14 cellular contexts compared by ENCODE assay signal in the genomic region with DNA sequence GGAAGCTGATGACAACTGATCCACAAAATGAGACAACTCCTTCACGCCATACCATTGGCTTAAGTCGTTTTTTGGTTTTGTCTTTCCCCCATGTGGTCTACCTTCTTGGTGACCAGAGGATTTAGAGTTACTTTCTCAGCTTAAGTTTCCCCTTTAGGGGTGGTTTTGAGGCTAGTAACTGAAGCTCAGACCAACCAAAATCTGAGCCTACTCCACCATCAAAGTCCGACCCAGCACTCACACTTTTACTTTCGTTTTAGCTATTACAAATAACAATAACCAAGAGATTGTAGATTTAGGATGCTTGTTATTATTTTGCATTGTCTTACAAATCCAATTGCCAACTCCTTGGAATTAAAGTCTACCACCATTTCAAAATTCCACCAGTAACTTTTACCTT.
DNase-seq lines count a peak whose midpoint lies in the region; ATAC-seq and TF ChIP-seq lines count a peak whose summit lies in the region.
"Had no signal": no experiment of that assay in that cellular context is flagged by ENCODE, and none has a peak within 500 bp of the region (broad histone marks: within the 10 kb centered on the region; RNA-seq: fewer than 3 reads in every experiment).

No MANE protein-coding gene starts in this region.

- no peaks in the 10 kb centered on the region for H3K36me3 ChIP-seq in suprapubic skin
- H3K36me3 ChIP-seq: brain microvascular endothelial cell, vagina had no signal

- H3K4me3 ChIP-seq in mononuclear cell (ENCODE audit: low read length) (peak overlapping the region; percentile 26), suprapubic skin (no peak overlapping the region), right cardiac atrium (ENCODE audit: low read length) (no peak overlapping the region)
- H3K4me3 ChIP-seq: vagina had no signal

- BruUV-seq in Calu3 (replicated peaks; lab: Mats Ljungman, UMichigan): no TSS peak

- H3K4me1 ChIP-seq in mononuclear cell (ENCODE audit: insufficient read depth, low read length) (peaks cover 10% of the 10 kb centered on the region), suprapubic skin (no peaks in the 10 kb centered on the region), right cardiac atrium (ENCODE audit: control insufficient read depth, insufficient read depth, low read length) (no peaks in the 10 kb centered on the region)
- H3K4me1 ChIP-seq: vagina had no signal

- H3K27me3 Mint-ChIP-seq in Calu3 (ENCODE audit: unreplicated experiment) (peaks cover 6% of the 10 kb centered on the region), T-helper 17 cell (no peaks in the 10 kb centered on the region)

- ATAC-seq in HG02885 (IDR thresholded peaks at IDR 0.05; ENCODE audit: poor library complexity, unreplicated experiment): peak; percentile 62
- peak; percentile 32 for ATAC-seq in T-helper 17 cell
- ATAC-seq in GM19328 (IDR thresholded peaks at IDR 0.05; ENCODE audit: unreplicated experiment): no peak
- ATAC-seq in GM18858 (IDR thresholded peaks at IDR 0.05; ENCODE audit: unreplicated experiment): no peak
- ATAC-seq in right cardiac atrium: no peak
- ATAC-seq: esophagus mucosa had no signal

- H3K27ac Mint-ChIP-seq in Calu3 (ENCODE audit: unreplicated experiment): no peak overlapping the region
- H3K27ac Mint-ChIP-seq in T-helper 17 cell: peak overlapping the region; percentile 85

- no peaks in the 10 kb centered on the region for H3K36me3 Mint-ChIP-seq in Calu3 (ENCODE audit: insufficient read depth, unreplicated experiment)
- H3K36me3 Mint-ChIP-seq in T-helper 17 cell (ENCODE audit: low read depth): peaks cover 5% of the 10 kb centered on the region

- TF ChIP-seq EP300 in suprapubic skin (IDR thresholded peaks at IDR 0.05): no peak

- H3K27me3 ChIP-seq in mononuclear cell (ENCODE audit: insufficient read depth, low read length): no peaks in the 10 kb centered on the region
- no peaks in the 10 kb centered on the region for H3K27me3 ChIP-seq in suprapubic skin
- H3K27me3 ChIP-seq in right cardiac atrium (ENCODE audit: control insufficient read depth, insufficient read depth): no peaks in the 10 kb centered on the region
- H3K27me3 ChIP-seq: brain microvascular endothelial cell, vagina had no signal

- intact Hi-C loops in Calu3 (cut with micrococcal nuclease; ENCODE audit: unreplicated experiment): no loop called here
- intact Hi-C loops in right cardiac atrium (cut with DNase I): no loop called here

- no peaks in the 10 kb centered on the region for H3K9me3 Mint-ChIP-seq in Calu3 (ENCODE audit: low read depth, unreplicated experiment)

- DNase-seq in Calu3 (no peak), T-helper 17 cell (no peak), suprapubic skin (ENCODE audit: low spot score in 2 of 2) (no peak), right cardiac atrium (no peak)
- DNase-seq: brain microvascular endothelial cell, COR-L47, NCI-H1105 treated with DMSO at 0.1 percent for 48 hours, NCI-H526 had no signal

- WGBS in suprapubic skin: 84% methylated on average over 4 of the region's 4 CpGs
- 82% methylated on average over 4 of the region's 4 CpGs for WGBS in right cardiac atrium

- H3K9me3 ChIP-seq in T-helper 17 cell (ENCODE audit: control insufficient read depth, low read length, poor library complexity, severe bottlenecking) (no peaks in the 10 kb centered on the region), mononuclear cell (ENCODE audit: low read depth, low read length) (no peaks in the 10 kb centered on the region), suprapubic skin (no peaks in the 10 kb centered on the region), right cardiac atrium (ENCODE audit: control insufficient read depth, low read length) (no peaks in the 10 kb centered on the region)
- H3K9me3 ChIP-seq: vagina had no signal

- H3K4me1 Mint-ChIP-seq in Calu3 (ENCODE audit: low read depth, unreplicated experiment): no peaks in the 10 kb centered on the region
- H3K4me1 Mint-ChIP-seq in T-helper 17 cell: peaks cover 7% of the 10 kb centered on the region

- H3K27ac ChIP-seq in suprapubic skin (no peak overlapping the region), right cardiac atrium (ENCODE audit: low read length) (no peak overlapping the region)
- H3K27ac ChIP-seq: brain microvascular endothelial cell, vagina had no signal

- TF ChIP-seq CTCF in Calu3 (IDR thresholded peaks at IDR 0.05; ENCODE audit: unreplicated experiment) (no peak), suprapubic skin (IDR thresholded peaks at IDR 0.05) (no peak)

- CTCF ChIA-PET in Calu3 (lab: Charles Lee): interaction anchor here (0.6 to 0.7 kb wide), 4 partner anchors 129 to 1434 kb away, joined by 3 to 5 read pairs (median 4); no protein-coding TSS in a partner anchor

- H3K4me3 Mint-ChIP-seq in Calu3 (ENCODE audit: low read depth, unreplicated experiment) (peak overlapping the region; percentile 40), T-helper 17 cell (peak overlapping the region; percentile 88)

- TF ChIP-seq POLR2A in suprapubic skin (IDR thresholded peaks at IDR 0.05): no peak

Comparison
In these comparisons a context has a peak if more than half of its experiments do, and no peak if none do; other contexts are left out.
1. ATAC-seq: peak in HG02885 (single experiment) and T-helper 17 cell (single experiment); none in GM19328 (single experiment), GM18858 (single experiment) and right cardiac atrium (0 of 2).